9 cellular contexts compared by ENCODE assay signal in the genomic region with DNA sequence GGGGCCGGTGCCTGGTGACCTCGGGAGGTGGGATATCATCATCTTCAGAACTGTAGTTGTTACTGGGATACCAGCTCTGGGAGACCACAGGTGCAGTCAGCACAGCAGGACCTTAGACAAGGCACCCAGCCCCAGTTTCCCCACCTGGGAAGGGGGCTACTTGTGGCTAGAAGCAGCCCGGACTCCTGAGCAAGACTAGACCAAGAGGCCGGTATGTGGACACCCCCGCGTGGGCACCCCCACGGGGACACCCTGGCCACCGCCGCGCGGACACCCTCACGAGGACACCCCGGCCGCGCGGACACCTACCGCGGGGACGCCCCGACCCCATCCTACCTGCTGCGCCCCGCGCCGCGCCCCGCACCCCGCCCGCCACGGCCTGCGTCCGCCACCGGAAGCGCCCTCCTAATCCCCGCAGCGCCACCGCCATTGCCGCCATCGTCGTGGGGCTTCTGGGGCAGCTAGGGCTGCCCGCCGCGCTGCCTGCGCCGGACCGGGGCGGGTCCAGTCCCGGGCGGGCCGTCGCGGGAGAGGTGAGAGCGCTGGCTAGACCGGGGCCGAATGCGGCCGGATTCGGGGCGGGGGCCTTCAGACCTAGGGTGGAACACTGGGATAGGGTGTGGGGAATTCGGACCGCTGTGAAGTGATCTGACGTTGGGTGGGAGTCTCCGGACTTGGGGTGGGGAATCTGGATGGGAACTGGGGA. TPM values are rescaled to one million over a fixed set of nuclear protein-coding genes. Genes with fewer than 3 reads are reported as not detected.
A peak's percentile ranks its signal among the peaks of the same experiment; 100 is the strongest.
DNase-seq lines count a peak whose midpoint lies in the region; ATAC-seq, FAIRE-seq and TF ChIP-seq lines count a peak whose summit lies in the region.
"Had no signal": no experiment of that assay in that cellular context is flagged by ENCODE, and none has a peak within 500 bp of the region (broad histone marks: within the 10 kb centered on the region; RNA-seq: fewer than 3 reads in every experiment).

TSS of gene COMT (plus strand) at position 408 of the 706 bp plus-strand sequence. CDS start 20,755 bp downstream, outside the sequence.
TSS of gene TXNRD2 (minus strand) at position 454 of the 706 bp plus-strand sequence. CDS start at position 439, 15 bp downstream.

- H3K9me3 ChIP-seq in H1 (ENCODE audit: insufficient read depth in 2 of 2, low read depth in 1 of 2, low read length in 1 of 2) = no peaks in the 10 kb centered on the region

- H3K36me3 ChIP-seq in H1 (ENCODE audit: control insufficient read depth in 2 of 4, insufficient read depth in 4 of 4, low read length in 3 of 4) = no peaks in the 10 kb centered on the region

- 0 out of 2 replicates have a peak within 1 kb of the TSS, but pooled peaks have one; percentile 9 for H2BK5ac ChIP-seq in H1 (ENCODE audit: low read depth, low read length)

- H4K5ac ChIP-seq in H1 (ENCODE audit: insufficient read length, low read depth, low read length) = no peak within 1 kb of the TSS

- ATAC-seq in GM19467 (IDR thresholded peaks at IDR 0.05; ENCODE audit: unreplicated experiment) (peak; percentile 69), HG03108 (IDR thresholded peaks at IDR 0.05; ENCODE audit: unreplicated experiment) (no peak)

- peak in 1 of 2 experiments; percentile 67; a peak in 2 of 3 replicates for TF ChIP-seq POLR2A in H1 (IDR thresholded peaks at IDR 0.05; ENCODE audit: control extremely low read depth in 1 of 2, low read depth in 2 of 2, low read length in 2 of 2)

- peak within 1 kb of the TSS; percentile 22; the same call in 1 of the 2 replicates for H2AFZ ChIP-seq in H1 (ENCODE audit: low read length)

- no peak for TF ChIP-seq EP300 in H1 (IDR thresholded peaks at IDR 0.05; ENCODE audit: borderline replicate concordance in 1 of 2, low read depth in 2 of 2, low read length in 2 of 2)

- no peak within 1 kb of the TSS for H4K91ac ChIP-seq in H1 (replicated peaks; ENCODE audit: insufficient read length, low read length)

- no peak within 1 kb of the TSS for H3K14ac ChIP-seq in H1 (ENCODE audit: insufficient read length)

- H2BK120ac ChIP-seq in H1 (replicated peaks; ENCODE audit: low read depth, low read length) = no peak within 1 kb of the TSS

- no peak for TF ChIP-seq CTCF in C4-2B (conservative IDR thresholded peaks at IDR 0.05)
- TF ChIP-seq CTCF in H1 (IDR thresholded peaks at IDR 0.05; ENCODE audit: control extremely low read depth in 1 of 3, insufficient read depth in 1 of 3, low read depth in 1 of 3, low read length in 3 of 3) = no peak

- no peak within 1 kb of the TSS; the same call in 1 of the 2 replicates for H4K8ac ChIP-seq in H1 (ENCODE audit: extremely low read depth, insufficient read depth, low read length)

- H3K27ac ChIP-seq in C4-2B = peak within 1 kb of the TSS; percentile 95
- no peak within 1 kb of the TSS for H3K27ac ChIP-seq in H1 (ENCODE audit: low read depth, low read length)

- no peak for TF ChIP-seq RAD21 in H1 (IDR thresholded peaks at IDR 0.05 in 1 of 2, conservative IDR thresholded peaks at IDR 0.05 in 1 of 2; ENCODE audit: low read depth in 2 of 2, low read length in 2 of 2)

- H3K4me3 ChIP-seq in H1 (ENCODE audit: extremely low read depth in 1 of 4, insufficient read depth in 2 of 4, low read depth in 3 of 4, low read length in 4 of 4) = peak within 1 kb of the TSS in 3 of 4 experiments; percentile 43 to 64 (median 55); a peak in 7 of 8 replicates

- H2AK5ac ChIP-seq in H1 (ENCODE audit: low read depth, low read length) = no peak within 1 kb of the TSS

- H3K4me1 ChIP-seq in H1 (replicated peaks in 1 of 4; ENCODE audit: control insufficient read depth in 3 of 4, insufficient read depth in 4 of 4, low read length in 3 of 4) = peaks cover 4 to 9% (median 5%) of the 10 kb centered on the region in 4 experiments; a peak in 6 of 7 replicates

- H3K4me2 ChIP-seq in H1 (ENCODE audit: insufficient read depth in 1 of 2, low read depth in 2 of 2, low read length in 2 of 2) = peak within 1 kb of the TSS; percentile 35 to 70; a peak in 3 of 4 replicates

- H3K79me2 ChIP-seq in H1 (ENCODE audit: control insufficient read depth in 1 of 2, insufficient read depth in 2 of 2, low read length in 2 of 2) = no peaks in the 10 kb centered on the region

- 0 out of 2 replicates have a peak, but pooled peaks cover 1% of the 10 kb centered on the region for H3K23me2 ChIP-seq in H1 (ENCODE audit: low read depth, low read length)

- peak within 1 kb of the TSS in 1 of 4 experiments; percentile 17; a peak in 3 of 7 replicates for H3K9ac ChIP-seq in H1 (replicated peaks in 1 of 4; ENCODE audit: extremely low read depth in 1 of 4, low read depth in 3 of 4, low read length in 3 of 4)

- peaks cover 0 to 3% (median 0%) of the 10 kb centered on the region in 4 experiments; a peak in 1 of 7 replicates for H3K27me3 ChIP-seq in H1 (replicated peaks in 1 of 4; ENCODE audit: control insufficient read depth in 3 of 4, extremely low read depth in 1 of 4, insufficient read depth in 3 of 4, low read length in 3 of 4)

- FAIRE-seq in H1 (lab: Jason Lieb, UNC) = no peak
- FAIRE-seq: endometrium had no signal

- peak within 1 kb of the TSS; percentile 92; the same call in 1 of the 2 replicates for H2BK15ac ChIP-seq in H1 (ENCODE audit: low read length)

- no peaks in the 10 kb centered on the region for H4K20me1 ChIP-seq in H1 (replicated peaks in 1 of 2; ENCODE audit: control insufficient read depth in 1 of 2, insufficient read depth in 2 of 2, low read length in 2 of 2)

- WGBS in H1 (ENCODE audit: extremely low coverage in 1 of 2, insufficient coverage in 1 of 2, insufficient read length in 1 of 2, insufficient replicate concordance in 2 of 2, low coverage in 1 of 2, low lambda C conversion rate in 2 of 2, missing lambda C conversion rate in 1 of 2), 2 experiments = 60% methylated on average over 34 of the region's 62 CpGs; no CpG with 5 or more reads in 1 of the 2 experiments

- H3K79me1 ChIP-seq in H1 (ENCODE audit: low read depth, low read length) = no peaks in the 10 kb centered on the region

- no peak within 1 kb of the TSS for H3K23ac ChIP-seq in H1 (ENCODE audit: insufficient read length)

- no peak within 1 kb of the TSS for H3K4ac ChIP-seq in H1 (replicated peaks; ENCODE audit: insufficient read length, low read depth, low read length)

- no peak within 1 kb of the TSS for H2BK20ac ChIP-seq in H1 (ENCODE audit: low read length)

- peak within 1 kb of the TSS; percentile 32; the same call in 1 of the 2 replicates for H3K18ac ChIP-seq in H1 (ENCODE audit: extremely low read depth, low read length)

- no peak within 1 kb of the TSS; the same call in 1 of the 2 replicates for H2BK12ac ChIP-seq in H1 (ENCODE audit: low read depth, low read length)

- CTCF ChIA-PET in H1 (lab: Charles Lee; ENCODE audit: partially characterized antibody) = interaction anchor here (0.9 to 1.4 kb wide), 4 partner anchors 12 to 196 kb away, joined by 3 to 5 read pairs (median 3); no protein-coding TSS in a partner anchor

- POLR2A ChIA-PET in H1 (lab: Charles Lee; ENCODE audit: partially characterized antibody) = no interaction called here

- no peak within 1 kb of the TSS for H3K56ac ChIP-seq in H1 (replicated peaks; ENCODE audit: insufficient read length, low read depth, low read length)

- DNase-seq in NCI-H226 = peak; percentile 19
- DNase-seq in activated CD8-positive, alpha-beta memory T cell treated with anti-CD3 and anti-CD28 coated beads for 4 hours (ENCODE audit: low read depth in 2 of 2) = peak; percentile 33 to 36
- DNase-seq in H1 (ENCODE audit: low read depth in 1 of 2, low spot score in 2 of 2) = no peak
- peak; percentile 93 for DNase-seq in mesenteric fat pad (ENCODE audit: low spot score)
- peak; percentile 49 for DNase-seq in stimulated activated CD8-positive, alpha-beta memory T cell treated with anti-CD3 and anti-CD28 coated beads, Interleukin-15, amount 100 ng/mL, for 24 hours (ENCODE audit: low read depth)

TF ChIP-seq in H1, 55 proteins besides CTCF, POLR2A, EP300 and RAD21:
- TF ChIP-seq TBP (IDR thresholded peaks at IDR 0.05; ENCODE audit: low read depth, low read length) = peak; percentile 52; the same call in 1 of the 2 replicates
- peak; percentile 52 for TF ChIP-seq PHF8 (conservative IDR thresholded peaks at IDR 0.05; ENCODE audit: low read depth, low read length)
- peak; percentile 71 for TF ChIP-seq TAF1 (IDR thresholded peaks at IDR 0.05; ENCODE audit: low read depth, low read length)
- peak; percentile 92 for TF ChIP-seq YY1 (IDR thresholded peaks at IDR 0.05; ENCODE audit: low read depth, low read length)
- no peak for TF ChIP-seq SUZ12 (IDR thresholded peaks at IDR 0.05; ENCODE audit: low read length)
- peak; percentile 26 for TF ChIP-seq TAF7 (optimal IDR thresholded peaks at IDR 0.05; ENCODE audit: borderline replicate concordance, low read depth, low read length)
- no peak for TF ChIP-seq RXRA (IDR thresholded peaks at IDR 0.05; ENCODE audit: insufficient read depth, low read depth, low read length)
- no peak for TF ChIP-seq TCF12 (IDR thresholded peaks at IDR 0.05; ENCODE audit: low read depth, low read length)
- no peak for TF ChIP-seq CTBP2 (IDR thresholded peaks at IDR 0.05; ENCODE audit: borderline replicate concordance, insufficient read depth, insufficient read length, low read length)
- TF ChIP-seq BRCA1 (IDR thresholded peaks at IDR 0.05; ENCODE audit: low read depth, low read length) = no peak

RNA-seq across cellular contexts. Expression of gene COMT, which starts in this region (rescaled TPM):
- 15.2 and 16.6 TPM in 2 replicates for total RNA-seq in H1 (2021; fragmentation: NEBNext Ultra II Directional; extraction: Animal tissue kit (Norgen Biotek cat#: 25700))
- 33.7 and 45.0 TPM in 2 replicates for polyA plus RNA-seq in H1 (2011; rRNA removed)
- 30.8 TPM for polyA plus RNA-seq in H1 (2011; cell fraction: cytosol; rRNA removed)
- polyA plus RNA-seq in H1 (2011; cell fraction: nucleus; rRNA removed) = 39.7 TPM
- polyA plus RNA-seq in H1 (2012, experiment 1 of 2) = 21.8 to 30.3 TPM (median 29.0 TPM) in 4 replicates
- polyA plus RNA-seq in H1 (2012, experiment 2 of 2) = 26.2 TPM
- 12.0 TPM for polyA plus RNA-seq in H1 (2013, experiment 1 of 2)
- polyA plus RNA-seq in H1 (2013, experiment 2 of 2) = 10.6 TPM
- polyA minus RNA-seq in H1 (2011; rRNA and poly(A)+ RNA removed) = 9.1 and 11.6 TPM in 2 replicates
- polyA minus RNA-seq in H1 (2011; cell fraction: cytosol; rRNA and poly(A)+ RNA removed) = 25.5 TPM
- 7.3 TPM for polyA minus RNA-seq in H1 (2011; cell fraction: nucleus; rRNA and poly(A)+ RNA removed)
- 144 TPM for total RNA-seq in mesenteric fat pad

RNA-seq across cellular contexts. Expression of gene TXNRD2, which starts in this region (rescaled TPM):
- 14.2 and 14.8 TPM in 2 replicates for total RNA-seq in H1 (2021; fragmentation: NEBNext Ultra II Directional; extraction: Animal tissue kit (Norgen Biotek cat#: 25700))
- 21.9 and 25.0 TPM in 2 replicates for polyA plus RNA-seq in H1 (2011; rRNA removed)
- polyA plus RNA-seq in H1 (2011; cell fraction: cytosol; rRNA removed) = 20.2 TPM
- 38.2 TPM for polyA plus RNA-seq in H1 (2011; cell fraction: nucleus; rRNA removed)
- polyA plus RNA-seq in H1 (2012, experiment 1 of 2) = 11.3 to 14.7 TPM (median 13.7 TPM) in 4 replicates
- polyA plus RNA-seq in H1 (2012, experiment 2 of 2) = 16.5 TPM
- 8.1 TPM for polyA plus RNA-seq in H1 (2013, experiment 1 of 2)
- 9.0 TPM for polyA plus RNA-seq in H1 (2013, experiment 2 of 2)
- 6.3 and 8.1 TPM in 2 replicates for polyA minus RNA-seq in H1 (2011; rRNA and poly(A)+ RNA removed)
- 6.8 TPM for polyA minus RNA-seq in H1 (2011; cell fraction: cytosol; rRNA and poly(A)+ RNA removed)
- polyA minus RNA-seq in H1 (2011; cell fraction: nucleus; rRNA and poly(A)+ RNA removed) = 13.8 TPM
- total RNA-seq in mesenteric fat pad = 20.2 TPM

Comparison
In these comparisons a context has a peak if more than half of its experiments do, and no peak if none do; other contexts are left out.
1. DNase-seq: peak in NCI-H226 (single experiment), activated CD8-positive, alpha-beta memory T cell treated with anti-CD3 and anti-CD28 coated beads for 4 hours (2 of 2), mesenteric fat pad (single experiment) and stimulated activated CD8-positive, alpha-beta memory T cell treated with anti-CD3 and anti-CD28 coated beads, Interleukin-15, amount 100 ng/mL, for 24 hours (single experiment); none in H1 (0 of 2).